Comparison of ENCODE assay signal across 25 cellular contexts in genomic region chr4:25321703-25322102, GRCh38. TPM values are rescaled to one million over a fixed set of nuclear protein-coding genes. Genes with fewer than 3 reads are reported as not detected.
DNase-seq lines count a peak whose midpoint lies in the region; ATAC-seq, FAIRE-seq and TF ChIP-seq lines count a peak whose summit lies in the region.
"Had no signal": no experiment of that assay in that cellular context is flagged by ENCODE, and none has a peak within 500 bp of the region (broad histone marks: within the 10 kb centered on the region; RNA-seq: fewer than 3 reads in every experiment).

No MANE protein-coding gene starts in this region.

- H2BK20ac ChIP-seq in IMR-90 (ENCODE audit: low read depth, low read length) = no peak overlapping the region

- H4K20me1 ChIP-seq in IMR-90 (ENCODE audit: insufficient read depth, low read length) = no peaks in the 10 kb centered on the region

- no peaks in the 10 kb centered on the region for H3K9me3 Mint-ChIP-seq in activated CD4-positive, alpha-beta memory T cell treated with anti-CD3 and anti-CD28 coated beads for 36 hours
- no peaks in the 10 kb centered on the region for H3K9me3 Mint-ChIP-seq in activated CD4-positive, alpha-beta memory T cell treated with anti-CD3 and anti-CD28 coated beads, Interleukin-2, amount 10 ng/mL, durations not matched to agents 7 days and 5 days
- H3K9me3 Mint-ChIP-seq: naive thymus-derived CD4-positive, alpha-beta T cell had no signal

- no peak overlapping the region for H3K23ac ChIP-seq in IMR-90 (ENCODE audit: low read depth, low read length)

- no peak overlapping the region for H3K27ac ChIP-seq in IMR-90 (ENCODE audit: insufficient read depth, low read length)
- no peak overlapping the region for H3K27ac ChIP-seq in gastrocnemius medialis
- H3K27ac ChIP-seq: C4-2B, dorsolateral prefrontal cortex, ovary, SJCRH30 had no signal

- DNase-seq in activated CD4-positive, alpha-beta memory T cell treated with anti-CD3 and anti-CD28 coated beads for 36 hours = no peak
- DNase-seq in activated CD4-positive, alpha-beta memory T cell treated with anti-CD3 and anti-CD28 coated beads, Interleukin-2, amount 10 ng/mL, durations not matched to agents 7 days and 5 days = no peak
- DNase-seq in GM12891 (ENCODE audit: insufficient read length, low spot score) (no peak), IMR-90 (no peak), epithelial cell of esophagus (ENCODE audit: low read depth) (peak; percentile 55), HCEC 1CT (no peak), gastrocnemius medialis (no peak), NCI-H510A (lab: John Stamatoyannopoulos, UW) (no peak)
- DNase-seq: anterior cingulate cortex; central memory CD4-positive, alpha-beta T cell; dorsolateral prefrontal cortex; Karpas-422; kidney glomerular epithelial cell; mesendoderm; naive thymus-derived CD4-positive, alpha-beta T cell; NCI-H187; NCI-H226; ovary; right cardiac atrium; SJCRH30; stimulated activated CD4-positive, alpha-beta T cell treated with anti-CD3 and anti-CD28 coated beads, Interleukin-12 subunit alpha, Interleukin-12 subunit beta, amount 100 ng/mL, for 4 hours had no signal

- H3K79me1 ChIP-seq in IMR-90 (ENCODE audit: low read depth in 1 of 2, low read length in 2 of 2) = peaks cover 10 to 14% of the 10 kb centered on the region in 2 experiments

- TF ChIP-seq CTCF in IMR-90 (conservative IDR thresholded peaks at IDR 0.05; ENCODE audit: low read depth, low read length) (no peak), epithelial cell of esophagus (IDR thresholded peaks at IDR 0.05; ENCODE audit: insufficient read depth, low read depth, low read length, missing control alignments) (no peak), gastrocnemius medialis (IDR thresholded peaks at IDR 0.05 in 4 of 5, conservative IDR thresholded peaks at IDR 0.05 in 1 of 5) (no peak)

- CTCF ChIA-PET in activated CD4-positive, alpha-beta memory T cell treated with anti-CD3 and anti-CD28 coated beads for 36 hours (lab: Charles Lee) = interaction anchor here (1.7 to 2.1 kb wide), 2 partner anchors 9 to 46 kb away, joined by 5 to 18 read pairs; partner anchors contain the start of gene ZCCHC4
- CTCF ChIA-PET in activated CD4-positive, alpha-beta memory T cell treated with anti-CD3 and anti-CD28 coated beads, Interleukin-2, amount 10 ng/mL, durations not matched to agents 7 days and 5 days (lab: Charles Lee) = interaction anchor here (1.1 to 2.4 kb wide), 3 partner anchors 9 to 44 kb away, joined by 3 to 24 read pairs (median 7); partner anchors contain the start of gene ZCCHC4
- CTCF ChIA-PET in IMR-90 (lab: Yijun Ruan, JAX) = interaction anchor here (2.5 kb wide), 1 partner anchor 9 kb away, joined by 18 read pairs; the partner anchor contains the start of gene ZCCHC4

- H2BK5ac ChIP-seq in IMR-90 (ENCODE audit: low read depth, low read length, poor library complexity, severe bottlenecking) = peak overlapping the region; percentile 8

- H3K4me1 ChIP-seq in IMR-90 (ENCODE audit: control insufficient read depth, insufficient read depth, low read length) (peaks cover 5% of the 10 kb centered on the region), gastrocnemius medialis (no peaks in the 10 kb centered on the region)
- H3K4me1 ChIP-seq: SJCRH30 had no signal

- POLR2A ChIA-PET in activated CD4-positive, alpha-beta memory T cell treated with anti-CD3 and anti-CD28 coated beads for 36 hours (lab: Charles Lee) = interaction anchor here (1.5 kb wide), 1 partner anchor 9 kb away, joined by 9 read pairs; the partner anchor contains the start of gene ZCCHC4
- POLR2A ChIA-PET in activated CD4-positive, alpha-beta memory T cell treated with anti-CD3 and anti-CD28 coated beads, Interleukin-2, amount 10 ng/mL, durations not matched to agents 7 days and 5 days (lab: Charles Lee) = interaction anchor here (2.2 to 2.9 kb wide), 2 partner anchors 9 kb away, joined by 15 to 16 read pairs; partner anchors contain the start of gene ZCCHC4
- POLR2A ChIA-PET in IMR-90 (lab: Charles Lee; ENCODE audit: unreplicated experiment) = no interaction called here

- no peak overlapping the region for H4K91ac ChIP-seq in IMR-90 (ENCODE audit: insufficient read depth, low read depth, low read length)

- ATAC-seq in IMR-90 (ENCODE audit: low read depth) = no peak
- ATAC-seq in gastrocnemius medialis = no peak
- ATAC-seq: naive thymus-derived CD4-positive, alpha-beta T cell; right cardiac atrium had no signal

- dilution Hi-C loops in IMR-90 (cut with HindIII; ENCODE audit: low sequenced_read_pairs, unreplicated experiment) = no loop called here

- H3K4ac ChIP-seq in IMR-90 (ENCODE audit: low read depth, low read length) = no peak overlapping the region

- no peak overlapping the region; the same call in 2 of the 3 replicates for H2BK15ac ChIP-seq in IMR-90 (ENCODE audit: low read depth, low read length)

- H4K5ac ChIP-seq in IMR-90 (ENCODE audit: low read depth, low read length) = no peak overlapping the region

- in situ Hi-C loops in IMR-90 (cut with MboI; ENCODE audit: low sequenced_read_pairs) (no loop called here), gastrocnemius medialis (cut with MboI; ENCODE audit: low sequenced_read_pairs in 4 of 4) (loop anchor here in 1 of 4 donors (10.0 to 25.0 kb wide), 2 partner anchors 57 to 159 kb away; partner anchors contain the start of gene SEPSECS)

- peak overlapping the region in 1 of 2 experiments; percentile 43; a peak in 1 of 4 replicates for H4K8ac ChIP-seq in IMR-90 (ENCODE audit: low read depth in 2 of 2, low read length in 2 of 2)

- H2AK9ac ChIP-seq in IMR-90 (replicated peaks; ENCODE audit: low read depth, low read length, poor library complexity) = no peak overlapping the region

- H3K27ac Mint-ChIP-seq in activated CD4-positive, alpha-beta memory T cell treated with anti-CD3 and anti-CD28 coated beads for 36 hours = peak overlapping the region; percentile 30
- H3K27ac Mint-ChIP-seq in activated CD4-positive, alpha-beta memory T cell treated with anti-CD3 and anti-CD28 coated beads, Interleukin-2, amount 10 ng/mL, durations not matched to agents 7 days and 5 days = no peak overlapping the region

- H2BK120ac ChIP-seq in IMR-90 (ENCODE audit: low read depth, low read length) = no peak overlapping the region

- no peak overlapping the region for H3K4me3 Mint-ChIP-seq in activated CD4-positive, alpha-beta memory T cell treated with anti-CD3 and anti-CD28 coated beads for 36 hours
- H3K4me3 Mint-ChIP-seq in activated CD4-positive, alpha-beta memory T cell treated with anti-CD3 and anti-CD28 coated beads, Interleukin-2, amount 10 ng/mL, durations not matched to agents 7 days and 5 days = no peak overlapping the region

- H3K9me3 ChIP-seq in IMR-90 (ENCODE audit: control insufficient read depth, insufficient read depth, low read length) (no peaks in the 10 kb centered on the region), gastrocnemius medialis (no peaks in the 10 kb centered on the region)
- H3K9me3 ChIP-seq: ovary, SJCRH30 had no signal

- H2AFZ ChIP-seq in IMR-90 (replicated peaks; ENCODE audit: low read length, poor library complexity) = no peak overlapping the region

- no peak overlapping the region for H3K9ac ChIP-seq in IMR-90 (ENCODE audit: low read depth, low read length)

- no peak overlapping the region for H3K18ac ChIP-seq in IMR-90 (ENCODE audit: low read depth, low read length)

- no peak for TF ChIP-seq RAD21 in IMR-90 (IDR thresholded peaks at IDR 0.05; ENCODE audit: low read length)

- TF ChIP-seq POLR2A in GM12891 (IDR thresholded peaks at IDR 0.05; ENCODE audit: low read depth, low read length) (no peak), IMR-90 (IDR thresholded peaks at IDR 0.05; ENCODE audit: low read depth, low read length) (no peak), gastrocnemius medialis (IDR thresholded peaks at IDR 0.05) (no peak)

- H2AK5ac ChIP-seq in IMR-90 (ENCODE audit: low read depth, low read length) = peak overlapping the region; percentile 58; the same call in 1 of the 2 replicates

- H3K4me3 ChIP-seq in IMR-90 (ENCODE audit: insufficient read depth, low read depth, low read length) (no peak overlapping the region), epithelial cell of esophagus (ENCODE audit: low read length) (no peak overlapping the region), gastrocnemius medialis (no peak overlapping the region)
- H3K4me3 ChIP-seq: dorsolateral prefrontal cortex, ovary, SJCRH30 had no signal

- H3K36me3 Mint-ChIP-seq in activated CD4-positive, alpha-beta memory T cell treated with anti-CD3 and anti-CD28 coated beads for 36 hours = peaks cover 7% of the 10 kb centered on the region
- peaks cover 11% of the 10 kb centered on the region for H3K36me3 Mint-ChIP-seq in activated CD4-positive, alpha-beta memory T cell treated with anti-CD3 and anti-CD28 coated beads, Interleukin-2, amount 10 ng/mL, durations not matched to agents 7 days and 5 days (ENCODE audit: low read depth)

- no peak overlapping the region for H3K56ac ChIP-seq in IMR-90 (ENCODE audit: extremely low read depth, insufficient read depth, low read length)

- no peak overlapping the region for H3K4me2 ChIP-seq in IMR-90 (ENCODE audit: low read depth, low read length)

- FAIRE-seq in GM12891 (lab: Jason Lieb, UNC) = peak; percentile 83
- FAIRE-seq: frontal cortex, GM19239, H1 had no signal

- no TSS peak for BruUV-seq in IMR-90 (replicated peaks; lab: Mats Ljungman, UMichigan)

- H3K27me3 Mint-ChIP-seq in activated CD4-positive, alpha-beta memory T cell treated with anti-CD3 and anti-CD28 coated beads for 36 hours = no peaks in the 10 kb centered on the region
- H3K27me3 Mint-ChIP-seq in activated CD4-positive, alpha-beta memory T cell treated with anti-CD3 and anti-CD28 coated beads, Interleukin-2, amount 10 ng/mL, durations not matched to agents 7 days and 5 days = no peaks in the 10 kb centered on the region
- H3K27me3 Mint-ChIP-seq: naive thymus-derived CD4-positive, alpha-beta T cell had no signal

- no CpG with 5 or more reads among the region's 3 CpGs for WGBS in IMR-90 (ENCODE audit: extremely low coverage in 2 of 2, insufficient read length in 1 of 2), 2 experiments

- H3K9me1 ChIP-seq in IMR-90 (ENCODE audit: insufficient read depth, low read length) = peaks cover 4% of the 10 kb centered on the region

- no peak overlapping the region; the same call in 1 of the 2 replicates for H3K14ac ChIP-seq in IMR-90 (replicated peaks; ENCODE audit: low read depth, low read length)

- peaks cover 22% of the 10 kb centered on the region for H3K4me1 Mint-ChIP-seq in activated CD4-positive, alpha-beta memory T cell treated with anti-CD3 and anti-CD28 coated beads for 36 hours (ENCODE audit: low read depth)
- peaks cover 26% of the 10 kb centered on the region for H3K4me1 Mint-ChIP-seq in activated CD4-positive, alpha-beta memory T cell treated with anti-CD3 and anti-CD28 coated beads, Interleukin-2, amount 10 ng/mL, durations not matched to agents 7 days and 5 days

- H3K27me3 ChIP-seq in IMR-90 (ENCODE audit: control insufficient read depth, insufficient read depth, low read length) = no peaks in the 10 kb centered on the region
- H3K27me3 ChIP-seq in gastrocnemius medialis = no peaks in the 10 kb centered on the region
- H3K27me3 ChIP-seq: dorsolateral prefrontal cortex, ovary, SJCRH30 had no signal

- intact Hi-C loops in activated CD4-positive, alpha-beta memory T cell treated with anti-CD3 and anti-CD28 coated beads for 36 hours (cut with micrococcal nuclease) = loop anchor here (1.0 to 10.0 kb wide), 3 partner anchors 10 to 1263 kb away; partner anchors contain the start of genes SEPSECS and TBC1D19
- intact Hi-C loops in IMR-90 (cut with micrococcal nuclease) (no loop called here), gastrocnemius medialis (cut with DNase I; ENCODE audit: low total_unique reads) (no loop called here)

- H3K36me3 ChIP-seq in IMR-90 (ENCODE audit: control insufficient read depth, insufficient read depth, low read length) (0 out of 2 replicates have a peak, but pooled peaks cover 5% of the 10 kb centered on the region), gastrocnemius medialis (peaks cover 0 to 7% of the 10 kb centered on the region in 2 donors)
- H3K36me3 ChIP-seq: ovary had no signal

RNA-seq across cellular contexts. Expression of gene ZCCHC4, which starts 9.1 kb away (rescaled TPM):
- total RNA-seq in activated CD4-positive, alpha-beta memory T cell treated with anti-CD3 and anti-CD28 coated beads for 36 hours = 10 to 100 TPM; 10.6 to 11.5 TPM
- 1 to 10 TPM; 8.4 TPM for total RNA-seq in activated CD4-positive, alpha-beta memory T cell treated with anti-CD3 and anti-CD28 coated beads, Interleukin-2, amount 10 ng/mL, durations not matched to agents 7 days and 5 days
- 4.3 TPM for polyA plus RNA-seq in GM12891 (2012; ENCODE audit: low read depth, missing spikeins)
- total RNA-seq in IMR-90 (2012; rRNA removed) = 8.1 and 11.7 TPM in 2 replicates
- polyA plus RNA-seq in IMR-90 (2012; rRNA removed) = 6.2 and 7.9 TPM in 2 replicates
- 1.2 and 1.4 TPM in 2 replicates for polyA plus RNA-seq in IMR-90 (2012; cell fraction: cytosol; rRNA removed)
- 5.7 and 30.6 TPM in 2 replicates for polyA plus RNA-seq in IMR-90 (2012; cell fraction: nucleus; rRNA removed; ENCODE audit: low replicate concordance)
- total RNA-seq in gastrocnemius medialis = 10 to 100 TPM in 3 of 4 donors, 1 to 10 TPM in 1; 6.9 to 14.2 (median 12.4) TPM

RNA-seq across cellular contexts. Expression of gene ANAPC4, which starts 55.4 kb away (rescaled TPM):
- 10 to 100 TPM; 26.1 to 31.5 TPM for total RNA-seq in activated CD4-positive, alpha-beta memory T cell treated with anti-CD3 and anti-CD28 coated beads for 36 hours
- 10 to 100 TPM; 41.0 to 41.2 TPM for total RNA-seq in activated CD4-positive, alpha-beta memory T cell treated with anti-CD3 and anti-CD28 coated beads, Interleukin-2, amount 10 ng/mL, durations not matched to agents 7 days and 5 days
- polyA plus RNA-seq in GM12891 (2012; ENCODE audit: low read depth, missing spikeins) = 17.0 TPM
- total RNA-seq in IMR-90 (2012; rRNA removed) (18.3 and 23.3 TPM in 2 replicates), gastrocnemius medialis (10 to 100 TPM; 11.8 to 20.2 (median 14.7) TPM)
- polyA plus RNA-seq in IMR-90 (2012; rRNA removed) = 9.6 and 12.4 TPM in 2 replicates
- 0.98 and 1.3 TPM in 2 replicates for polyA plus RNA-seq in IMR-90 (2012; cell fraction: cytosol; rRNA removed)
- 6.2 and 41.5 TPM in 2 replicates for polyA plus RNA-seq in IMR-90 (2012; cell fraction: nucleus; rRNA removed; ENCODE audit: low replicate concordance)
